Comparison of ENCODE assay signal across 8 cellular contexts in the genomic region with DNA sequence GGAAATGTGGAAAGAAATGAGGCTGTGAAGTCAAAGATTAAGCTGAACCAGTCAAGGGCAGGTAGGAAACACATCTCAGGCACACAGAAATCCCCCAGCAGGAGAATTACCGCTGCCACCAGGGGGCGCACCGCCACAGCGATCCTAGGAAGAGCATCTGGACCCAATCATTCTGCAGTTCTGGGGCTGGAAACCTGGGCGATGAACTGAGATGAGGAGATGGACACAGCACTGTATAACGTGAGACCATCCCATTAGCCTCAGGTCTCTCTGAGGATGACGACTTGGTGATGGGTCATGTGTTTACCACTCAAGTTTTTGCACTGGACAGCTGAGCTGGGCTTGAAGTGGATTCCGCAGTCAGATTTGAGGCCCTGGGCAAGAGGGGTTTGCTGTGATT. TPM values are rescaled to one million over a fixed set of nuclear protein-coding genes. Genes with fewer than 3 reads are reported as not detected.
DNase-seq lines count a peak whose midpoint lies in the region; ATAC-seq and TF ChIP-seq lines count a peak whose summit lies in the region.

No MANE protein-coding gene starts in this region.

- no peak for ATAC-seq in GM21717 (IDR thresholded peaks at IDR 0.05; ENCODE audit: unreplicated experiment)

- H3K4me3 Mint-ChIP-seq in immature natural killer cell: no peak overlapping the region

- peak; percentile 5 for DNase-seq in NCI-H2196 (lab: John Stamatoyannopoulos, UW; ENCODE audit: unreplicated experiment)
- DNase-seq in NCI-H2196 treated with DMSO at 0.1 percent for 48 hours (lab: John Stamatoyannopoulos, UW; ENCODE audit: unreplicated experiment): no peak
- peak; percentile 0 for DNase-seq in SKM-1 (lab: John Stamatoyannopoulos, UW; ENCODE audit: unreplicated experiment)
- no peak for DNase-seq in astrocyte of the cerebellum (ENCODE audit: low read depth)
- peak; percentile 48 to 56 (median 54) for DNase-seq in immature natural killer cell
- DNase-seq in stimulated activated CD4-positive, alpha-beta T cell treated with anti-CD3 and anti-CD28 coated beads, Interleukin-1b, Interleukin-23, amount 100 ng/mL, for 24 hours (ENCODE audit: low read depth in 4 of 4, low spot score in 1 of 4): peak; percentile 29 to 56 (median 50)

- H3K36me3 Mint-ChIP-seq in immature natural killer cell: no peaks in the 10 kb centered on the region

- no peaks in the 10 kb centered on the region for H3K4me1 Mint-ChIP-seq in immature natural killer cell

- H3K27ac Mint-ChIP-seq in immature natural killer cell: no peak overlapping the region

- TF ChIP-seq CTCF in LNCAP (IDR thresholded peaks at IDR 0.05) (peak; percentile 92), astrocyte of the cerebellum (IDR thresholded peaks at IDR 0.05; ENCODE audit: low read depth, low read length, missing control alignments) (peak; percentile 78)

- no peak overlapping the region for H3K4me3 ChIP-seq in astrocyte of the cerebellum (ENCODE audit: low read depth, low read length)

- in situ Hi-C loops in astrocyte of the cerebellum (cut with HindIII; ENCODE audit: low sequenced_read_pairs): no loop called here

- no peaks in the 10 kb centered on the region for H3K9me3 Mint-ChIP-seq in immature natural killer cell

- peaks cover 2 to 22% (median 14%) of the 10 kb centered on the region in 3 donors for H3K27me3 Mint-ChIP-seq in immature natural killer cell (ENCODE audit: low read depth in 3 of 3)

RNA-seq across cellular contexts. Expression of a gene that starts 6.4 kb away (rescaled TPM):
- under 1 TPM in 1 of 3 donors, not detected in 2; 0.10 TPM for polyA plus RNA-seq in immature natural killer cell

Comparison
In these comparisons a context has a peak if more than half of its experiments do, and no peak if none do; other contexts are left out.
1. DNase-seq: peak in NCI-H2196 (single experiment), SKM-1 (single experiment), immature natural killer cell (3 of 3) and stimulated activated CD4-positive, alpha-beta T cell treated with anti-CD3 and anti-CD28 coated beads, Interleukin-1b, Interleukin-23, amount 100 ng/mL, for 24 hours (4 of 4); none in NCI-H2196 treated with DMSO at 0.1 percent for 48 hours (single experiment) and astrocyte of the cerebellum (single experiment).